10 cellular contexts compared by ENCODE assay signal in genomic region chr15:32730677-32731654, GRCh38. TPM values are rescaled to one million over a fixed set of nuclear protein-coding genes. Genes with fewer than 3 reads are reported as not detected.
DNase-seq lines count a peak whose midpoint lies in the region; TF ChIP-seq lines count a peak whose summit lies in the region.
"Had no signal": no experiment of that assay in that cellular context is flagged by ENCODE, and none has a peak within 500 bp of the region (broad histone marks: within the 10 kb centered on the region; RNA-seq: fewer than 3 reads in every experiment).

No MANE protein-coding gene starts in this region.

- H3K9ac ChIP-seq in OCI-LY3 (ENCODE audit: low read length) (peak overlapping the region; percentile 46), trophoblast cell (ENCODE audit: low read length) (no peak overlapping the region)

- TF ChIP-seq POLR2A in erythroblast (IDR thresholded peaks at IDR 0.05; ENCODE audit: low read length) = no peak

- H3K79me1 ChIP-seq in trophoblast cell (ENCODE audit: low read length) = no peaks in the 10 kb centered on the region

- H3K27ac ChIP-seq in OCI-LY3 (ENCODE audit: low read length) (peak overlapping the region; percentile 66), trophoblast cell (ENCODE audit: low read depth, low read length) (no peak overlapping the region)

- H3K4me1 ChIP-seq in OCI-LY3 (ENCODE audit: low read length) (peaks cover 25% of the 10 kb centered on the region), trophoblast cell (ENCODE audit: control insufficient read depth in 1 of 2, insufficient read depth in 2 of 2, low read length in 2 of 2) (peaks cover 4 to 5% of the 10 kb centered on the region in 2 experiments)

- H3K36me3 ChIP-seq in H7 (replicated peaks; ENCODE audit: control insufficient read depth, insufficient read depth, low read length) (no peaks in the 10 kb centered on the region), OCI-LY3 (replicated peaks; ENCODE audit: low read depth, low read length) (no peaks in the 10 kb centered on the region), trophoblast cell (ENCODE audit: control insufficient read depth in 1 of 2, insufficient read depth in 2 of 2, low read length in 2 of 2) (no peaks in the 10 kb centered on the region)

- no peak overlapping the region for H3K14ac ChIP-seq in trophoblast cell (ENCODE audit: low read length)

- H4K8ac ChIP-seq in trophoblast cell (ENCODE audit: low read depth, low read length) = no peak overlapping the region

- no peak overlapping the region for H2BK12ac ChIP-seq in trophoblast cell (ENCODE audit: low read length)

- no peak overlapping the region for H4K12ac ChIP-seq in trophoblast cell (ENCODE audit: low read depth, low read length)

- no peak overlapping the region for H3K23ac ChIP-seq in trophoblast cell (ENCODE audit: low read length)

- H2AK5ac ChIP-seq in trophoblast cell (ENCODE audit: low read length) = no peak overlapping the region

- DNase-seq in H7 = peak; percentile 89
- peak; percentile 30 to 51 for DNase-seq in erythroblast (lab: John Stamatoyannopoulos, UW)
- peak; percentile 63 to 64 for DNase-seq in trophoblast cell
- DNase-seq in H4 (ENCODE audit: low spot score) = no peak
- DNase-seq in NCI-H345 treated with DMSO at 0.1 percent for 48 hours (lab: John Stamatoyannopoulos, UW; ENCODE audit: unreplicated experiment) = no peak
- DNase-seq in midbrain (lab: John Stamatoyannopoulos, UW) = no peak
- no peak for DNase-seq in NCI-H128 (lab: John Stamatoyannopoulos, UW; ENCODE audit: unreplicated experiment)
- DNase-seq: activated CD4-positive, alpha-beta memory T cell treated with anti-CD3 and anti-CD28 coated beads for 36 hours; NCI-H446 had no signal

- H3K18ac ChIP-seq in trophoblast cell (ENCODE audit: low read length) = no peak overlapping the region

- no peak overlapping the region for H4K91ac ChIP-seq in trophoblast cell (ENCODE audit: low read depth, low read length)

- WGBS in trophoblast cell (ENCODE audit: extremely low coverage, insufficient coverage, insufficient read length) = no CpG with 5 or more reads among the region's 27 CpGs

- H4K20me1 ChIP-seq in OCI-LY3 (ENCODE audit: insufficient read depth, low read length) = peaks cover 7% of the 10 kb centered on the region

- H2AFZ ChIP-seq in OCI-LY3 (ENCODE audit: low read depth, low read length) (peak overlapping the region; percentile 62; the same call in 1 of the 2 replicates), trophoblast cell (ENCODE audit: insufficient read depth, low read length, poor library complexity) (no peak overlapping the region)

- no peaks in the 10 kb centered on the region for H3K27me3 ChIP-seq in H7 (ENCODE audit: control insufficient read depth, insufficient read depth, low read length)
- H3K27me3 ChIP-seq in OCI-LY3 (ENCODE audit: low read depth, low read length) = peaks cover 60% of the 10 kb centered on the region
- no peaks in the 10 kb centered on the region for H3K27me3 ChIP-seq in trophoblast cell (ENCODE audit: insufficient read depth, low read length)

- H3K9me3 ChIP-seq in OCI-LY3 (ENCODE audit: insufficient read depth, low read length) (no peaks in the 10 kb centered on the region), trophoblast cell (ENCODE audit: insufficient read depth, low read depth, low read length) (no peaks in the 10 kb centered on the region)

- H2BK5ac ChIP-seq in trophoblast cell (ENCODE audit: low read depth, low read length, poor library complexity) = no peak overlapping the region

- H3K79me2 ChIP-seq in OCI-LY3 (ENCODE audit: low read length) (no peaks in the 10 kb centered on the region), trophoblast cell (ENCODE audit: control insufficient read depth, insufficient read depth, low read length, poor library complexity) (no peaks in the 10 kb centered on the region)

- H3K4me2 ChIP-seq in OCI-LY3 (ENCODE audit: low read length) (peak overlapping the region; percentile 100), trophoblast cell (ENCODE audit: low read length) (no peak overlapping the region)

- no peak for TF ChIP-seq CTCF in OCI-LY3 (IDR thresholded peaks at IDR 0.05; ENCODE audit: low read depth, low read length)

- H3K4me3 ChIP-seq in H7 (ENCODE audit: insufficient read depth, low read depth, low read length) = no peak overlapping the region
- peak overlapping the region; percentile 81 for H3K4me3 ChIP-seq in OCI-LY3 (ENCODE audit: low read length)
- no peak overlapping the region for H3K4me3 ChIP-seq in trophoblast cell (ENCODE audit: low read depth, low read length)

- no peak overlapping the region for H3K4ac ChIP-seq in trophoblast cell (ENCODE audit: low read depth, low read length)

- H2BK120ac ChIP-seq in trophoblast cell (ENCODE audit: insufficient read depth, low read length, poor library complexity) = no peak overlapping the region

RNA-seq across cellular contexts. Expression of gene GREM1, which starts 13.2 kb away (rescaled TPM):
- total RNA-seq in H7 (2014; rRNA removed; shearing (Covaris generic)) = 0.38 and 2.0 TPM in 2 replicates
- polyA plus RNA-seq in trophoblast cell (2013) = 0.27 and 0.29 TPM in 2 replicates
- not detected in 2 replicates for total RNA-seq in H4 (2014; rRNA removed; shearing (Covaris generic))
- total RNA-seq: activated CD4-positive, alpha-beta memory T cell treated with anti-CD3 and anti-CD28 coated beads for 36 hours had no signal

Comparison
In these comparisons a context has a peak if more than half of its experiments do, and no peak if none do; other contexts are left out.
1. DNase-seq: peak in H7 (single experiment), erythroblast (2 of 2) and trophoblast cell (2 of 2); none in H4 (single experiment), NCI-H345 treated with DMSO at 0.1 percent for 48 hours (single experiment), midbrain (single experiment) and NCI-H128 (single experiment).